In the genomic region with DNA sequence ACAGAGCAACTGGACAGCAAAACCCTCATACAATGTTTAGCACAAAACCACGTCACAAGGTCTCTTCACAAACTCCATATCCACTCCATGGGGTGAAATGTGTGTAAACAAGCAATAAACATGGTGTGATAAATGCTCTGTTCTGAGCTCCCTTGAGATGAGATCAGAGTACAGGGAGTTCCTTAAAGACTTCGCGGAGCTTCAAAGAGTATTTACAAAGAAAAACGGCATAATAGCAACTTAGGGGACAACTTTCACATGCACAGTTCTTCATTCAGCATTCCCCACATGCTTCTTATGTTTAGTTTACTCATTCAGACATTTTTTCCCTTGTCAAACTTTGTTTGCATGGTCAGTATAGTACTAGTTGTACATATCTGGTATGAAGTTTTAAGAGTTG, we compare ENCODE assay signal across 1 cellular context.
TF ChIP-seq lines count a peak whose summit lies in the region.

No MANE protein-coding gene starts in this region.

TF ChIP-seq in IMR-90, 13 proteins besides CTCF, POLR2A, EP300 and RAD21:
- TF ChIP-seq MXI1 (IDR thresholded peaks at IDR 0.05; ENCODE audit: borderline replicate concordance, low read depth, low read length): no peak
- TF ChIP-seq, protein P1, sequence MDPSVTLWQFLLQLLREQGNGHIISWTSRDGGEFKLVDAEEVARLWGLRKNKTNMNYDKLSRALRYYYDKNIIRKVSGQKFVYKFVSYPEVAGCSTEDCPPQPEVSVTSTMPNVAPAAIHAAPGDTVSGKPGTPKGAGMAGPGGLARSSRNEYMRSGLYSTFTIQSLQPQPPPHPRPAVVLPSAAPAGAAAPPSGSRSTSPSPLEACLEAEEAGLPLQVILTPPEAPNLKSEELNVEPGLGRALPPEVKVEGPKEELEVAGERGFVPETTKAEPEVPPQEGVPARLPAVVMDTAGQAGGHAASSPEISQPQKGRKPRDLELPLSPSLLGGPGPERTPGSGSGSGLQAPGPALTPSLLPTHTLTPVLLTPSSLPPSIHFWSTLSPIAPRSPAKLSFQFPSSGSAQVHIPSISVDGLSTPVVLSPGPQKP (IDR thresholded peaks at IDR 0.05; ENCODE audit: borderline replicate concordance, low read depth, low read length): no peak
- TF ChIP-seq SMC3 (IDR thresholded peaks at IDR 0.05; ENCODE audit: low read depth, low read length): no peak
- no peak for TF ChIP-seq MAFK (IDR thresholded peaks at IDR 0.05; ENCODE audit: low read depth, low read length)
- no peak for TF ChIP-seq CEBPB (IDR thresholded peaks at IDR 0.05; ENCODE audit: low read depth, low read length)
- no peak for TF ChIP-seq RCOR1 (IDR thresholded peaks at IDR 0.05; ENCODE audit: insufficient replicate concordance, low read length)
- no peak for TF ChIP-seq NFE2L2 (IDR thresholded peaks at IDR 0.05; ENCODE audit: low read depth, low read length)
- TF ChIP-seq CHD1 (IDR thresholded peaks at IDR 0.05; ENCODE audit: low read depth, low read length): no peak
- TF ChIP-seq FOS (IDR thresholded peaks at IDR 0.05; ENCODE audit: low read depth, low read length): no peak
- no peak for TF ChIP-seq BHLHE40 (IDR thresholded peaks at IDR 0.05; ENCODE audit: low read depth, low read length)
- TF ChIP-seq RFX5 (IDR thresholded peaks at IDR 0.05; ENCODE audit: low read depth, low read length): no peak
- TF ChIP-seq MAZ (IDR thresholded peaks at IDR 0.05; ENCODE audit: borderline replicate concordance, low read depth, low read length): no peak
- TF ChIP-seq, protein P2, sequence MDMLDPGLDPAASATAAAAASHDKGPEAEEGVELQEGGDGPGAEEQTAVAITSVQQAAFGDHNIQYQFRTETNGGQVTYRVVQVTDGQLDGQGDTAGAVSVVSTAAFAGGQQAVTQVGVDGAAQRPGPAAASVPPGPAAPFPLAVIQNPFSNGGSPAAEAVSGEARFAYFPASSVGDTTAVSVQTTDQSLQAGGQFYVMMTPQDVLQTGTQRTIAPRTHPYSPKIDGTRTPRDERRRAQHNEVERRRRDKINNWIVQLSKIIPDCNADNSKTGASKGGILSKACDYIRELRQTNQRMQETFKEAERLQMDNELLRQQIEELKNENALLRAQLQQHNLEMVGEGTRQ (IDR thresholded peaks at IDR 0.05; ENCODE audit: low read depth, low read length): no peak
